25 cellular contexts compared by ENCODE assay signal in the genomic region with DNA sequence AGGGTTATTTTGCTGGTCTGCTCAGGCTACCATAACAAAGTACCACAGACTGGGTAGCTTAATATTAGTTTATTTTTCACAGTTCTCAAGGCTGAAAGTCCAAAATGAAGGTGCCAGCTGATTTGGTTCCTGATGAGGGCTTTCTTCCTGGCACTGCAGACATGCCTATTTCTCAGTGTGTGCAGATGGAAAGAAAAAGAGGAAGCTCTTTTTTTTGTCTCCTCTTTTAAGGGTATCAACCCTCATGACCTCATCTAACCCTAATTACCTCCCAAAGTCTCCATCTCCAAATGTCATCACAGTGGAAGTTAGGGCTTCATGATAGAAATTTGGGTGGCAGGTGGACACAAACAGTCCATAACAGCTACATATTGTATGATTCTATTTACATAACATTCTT.
"Had no signal": no experiment of that assay in that cellular context is flagged by ENCODE, and none has a peak within 500 bp of the region (broad histone marks: within the 10 kb centered on the region; RNA-seq: fewer than 3 reads in every experiment).

No MANE protein-coding gene starts in this region.

- H2AFZ ChIP-seq: neural progenitor cell had no signal

- H3K36me3 Mint-ChIP-seq: natural killer cell, neural progenitor cell had no signal

- H3K36me3 ChIP-seq: brain microvascular endothelial cell, neural progenitor cell had no signal

- H3K9me3 Mint-ChIP-seq: activated naive CD4-positive, alpha-beta T cell treated with anti-CD3 and anti-CD28 coated beads for 36 hours; activated T-helper 1 cell treated with anti-CD3 and anti-CD28 coated beads, Interleukin-12 subunit alpha, Interleukin-12 subunit beta, Interleukin-2, Interleukin-4 antibody, amounts not matched to agents 30 ng/mL and 10 ng/mL and 1 ng/mL, durations not matched to agents 14 hours and 24 hours and 36 hours; immature natural killer cell; natural killer cell; neural progenitor cell; stimulated activated naive B cell treated with anti-CD40 and anti-IgM and Interleukin-4, amounts not matched to agents 10 μg/mL and 1 μg/mL and 100 μg/mL, for 72 hours; T-helper 2 cell treated with Interferon-gamma antibody and Interleukin-4, amounts not matched to agents 5 μg/mL and 100 μg/mL, for 36 hours had no signal

- H3K27me3 ChIP-seq: brain microvascular endothelial cell, neural progenitor cell, stomach, tibial artery, upper lobe of right lung had no signal

- H3K4me2 ChIP-seq: neural progenitor cell had no signal

- DNase-seq: activated CD4-positive, alpha-beta T cell treated with anti-CD3 and anti-CD28 coated beads for 48 hours; activated CD4-positive, alpha-beta T cell treated with anti-CD3 and anti-CD28 coated beads, Interleukin-2, amount 50 U/mL, for 48 hours; activated CD8-positive, alpha-beta memory T cell treated with anti-CD3 and anti-CD28 coated beads, Interleukin-2, amount 50 U/mL, for 4 hours; activated effector memory CD4-positive, alpha-beta T cell treated with anti-CD3 and anti-CD28 coated beads, Interleukin-2, amount 50 U/mL, for 16 hours; activated naive CD4-positive, alpha-beta T cell treated with anti-CD3 and anti-CD28 coated beads for 36 hours; activated T-cell treated with anti-CD3 and anti-CD28 coated beads, Interleukin-2, amount 50 U/mL, for 1 hour; amniotic stem cell; brain microvascular endothelial cell; head of caudate nucleus; hippocampal formation; immature natural killer cell; mesendoderm; natural killer cell; posterior cingulate gyrus; right cardiac atrium; stimulated activated CD4-positive, alpha-beta T cell treated with anti-CD3 and anti-CD28 coated beads, Interleukin-15, amount 100 ng/mL, for 24 hours; stimulated activated CD4-positive, alpha-beta T cell treated with anti-CD3 and anti-CD28 coated beads, Interleukin-2, amount 100 ng/mL, for 24 hours; stimulated activated naive B cell treated with anti-CD40 and anti-IgM and Interleukin-4, amounts not matched to agents 10 μg/mL and 1 μg/mL and 100 μg/mL, for 72 hours; stomach; tibial artery; upper lobe of right lung had no signal

- H3K4me1 ChIP-seq: neural progenitor cell, upper lobe of right lung had no signal

- H3K27ac ChIP-seq: brain microvascular endothelial cell, neural progenitor cell, stomach, tibial artery, upper lobe of right lung, VCaP had no signal

- H3K4me3 Mint-ChIP-seq: activated naive CD4-positive, alpha-beta T cell treated with anti-CD3 and anti-CD28 coated beads for 36 hours; activated T-helper 1 cell treated with anti-CD3 and anti-CD28 coated beads, Interleukin-12 subunit alpha, Interleukin-12 subunit beta, Interleukin-2, Interleukin-4 antibody, amounts not matched to agents 30 ng/mL and 10 ng/mL and 1 ng/mL, durations not matched to agents 14 hours and 24 hours and 36 hours; immature natural killer cell; natural killer cell; neural progenitor cell; stimulated activated naive B cell treated with anti-CD40 and anti-IgM and Interleukin-4, amounts not matched to agents 10 μg/mL and 1 μg/mL and 100 μg/mL, for 72 hours; T-helper 2 cell treated with Interferon-gamma antibody and Interleukin-4, amounts not matched to agents 5 μg/mL and 100 μg/mL, for 36 hours had no signal

- H3K27me3 Mint-ChIP-seq: stimulated activated naive B cell treated with anti-CD40 and anti-IgM and Interleukin-4, amounts not matched to agents 10 μg/mL and 1 μg/mL and 100 μg/mL, for 72 hours had no signal

- H3K4me3 ChIP-seq: neural progenitor cell, stomach, tibial artery, upper lobe of right lung had no signal

- ATAC-seq: natural killer cell, right cardiac atrium, upper lobe of right lung had no signal

- H3K9ac ChIP-seq: neural progenitor cell had no signal

- H3K27ac Mint-ChIP-seq: activated naive CD4-positive, alpha-beta T cell treated with anti-CD3 and anti-CD28 coated beads for 36 hours; activated T-helper 1 cell treated with anti-CD3 and anti-CD28 coated beads, Interleukin-12 subunit alpha, Interleukin-12 subunit beta, Interleukin-2, Interleukin-4 antibody, amounts not matched to agents 30 ng/mL and 10 ng/mL and 1 ng/mL, durations not matched to agents 14 hours and 24 hours and 36 hours; immature natural killer cell; natural killer cell; neural progenitor cell; stimulated activated naive B cell treated with anti-CD40 and anti-IgM and Interleukin-4, amounts not matched to agents 10 μg/mL and 1 μg/mL and 100 μg/mL, for 72 hours; T-helper 2 cell treated with Interferon-gamma antibody and Interleukin-4, amounts not matched to agents 5 μg/mL and 100 μg/mL, for 36 hours had no signal

- H3K9me3 ChIP-seq: stomach, tibial artery, upper lobe of right lung had no signal
